Comparison of ENCODE assay signal across 15 cellular contexts in genomic region chr13:49985129-49985528, GRCh38.
"Had no signal": no experiment of that assay in that cellular context is flagged by ENCODE, and none has a peak within 500 bp of the region (broad histone marks: within the 10 kb centered on the region; RNA-seq: fewer than 3 reads in every experiment).

No MANE protein-coding gene starts in this region.

- H3K4me1 Mint-ChIP-seq: activated CD4-positive, alpha-beta memory T cell treated with anti-CD3 and anti-CD28 coated beads, Interleukin-2, amount 10 ng/mL, durations not matched to agents 7 days and 5 days had no signal

- H3K9me3 Mint-ChIP-seq: activated CD4-positive, alpha-beta memory T cell treated with anti-CD3 and anti-CD28 coated beads, Interleukin-2, amount 10 ng/mL, durations not matched to agents 7 days and 5 days; activated T-cell treated with anti-CD3 and anti-CD28 coated beads, Interleukin-2, amount 50 U/mL, for 72 hours; naive thymus-derived CD8-positive, alpha-beta T cell had no signal

- H3K36me3 ChIP-seq: esophagus squamous epithelium, sigmoid colon had no signal

- H3K27me3 ChIP-seq: esophagus squamous epithelium, heart left ventricle, neutrophil, sigmoid colon had no signal

- H3K27me3 Mint-ChIP-seq: activated CD4-positive, alpha-beta memory T cell treated with anti-CD3 and anti-CD28 coated beads, Interleukin-2, amount 10 ng/mL, durations not matched to agents 7 days and 5 days; progenitor cell of endocrine pancreas had no signal

- ATAC-seq: activated T-cell treated with anti-CD3 and anti-CD28 coated beads, Interleukin-2, amount 50 U/mL, for 72 hours; heart left ventricle; naive thymus-derived CD8-positive, alpha-beta T cell had no signal

- DNase-seq: activated CD4-positive, alpha-beta memory T cell treated with anti-CD3 and anti-CD28 coated beads, Interleukin-2, amount 10 ng/mL, durations not matched to agents 7 days and 5 days; activated CD4-positive, alpha-beta T cell treated with anti-CD3 and anti-CD28 coated beads for 1 hour; activated T-cell treated with anti-CD3 and anti-CD28 coated beads, Interleukin-2, amount 50 U/mL, for 72 hours; aorta; esophagus squamous epithelium; foreskin fibroblast; heart left ventricle; mammary epithelial cell; naive thymus-derived CD8-positive, alpha-beta T cell; sigmoid colon; stimulated activated CD4-positive, alpha-beta T cell treated with anti-CD3 and anti-CD28 coated beads, Interleukin-12 subunit alpha, Interleukin-12 subunit beta, amount 100 ng/mL, for 4 hours; stimulated activated naive CD4-positive, alpha-beta T cell; T-helper 9 cell had no signal

- H3K4me3 ChIP-seq: esophagus squamous epithelium, heart left ventricle, sigmoid colon had no signal

- H3K36me3 Mint-ChIP-seq: naive thymus-derived CD8-positive, alpha-beta T cell had no signal

- H3K9me3 ChIP-seq: esophagus squamous epithelium, heart left ventricle, neutrophil, sigmoid colon had no signal

- H3K4me3 Mint-ChIP-seq: activated CD4-positive, alpha-beta memory T cell treated with anti-CD3 and anti-CD28 coated beads, Interleukin-2, amount 10 ng/mL, durations not matched to agents 7 days and 5 days; activated T-cell treated with anti-CD3 and anti-CD28 coated beads, Interleukin-2, amount 50 U/mL, for 72 hours; naive thymus-derived CD8-positive, alpha-beta T cell had no signal

- H3K27ac Mint-ChIP-seq: activated CD4-positive, alpha-beta memory T cell treated with anti-CD3 and anti-CD28 coated beads, Interleukin-2, amount 10 ng/mL, durations not matched to agents 7 days and 5 days; activated T-cell treated with anti-CD3 and anti-CD28 coated beads, Interleukin-2, amount 50 U/mL, for 72 hours; progenitor cell of endocrine pancreas had no signal

- H3K27ac ChIP-seq: esophagus squamous epithelium, heart left ventricle, neutrophil, sigmoid colon had no signal

- H3K4me1 ChIP-seq: sigmoid colon had no signal
